In genomic region chr2:15677141-15677911, GRCh38 we compare ENCODE assay signal across 16 cellular contexts.
DNase-seq lines count a peak whose midpoint lies in the region; ATAC-seq and TF ChIP-seq lines count a peak whose summit lies in the region.
"Had no signal": no experiment of that assay in that cellular context is flagged by ENCODE, and none has a peak within 500 bp of the region (broad histone marks: within the 10 kb centered on the region; RNA-seq: fewer than 3 reads in every experiment).

No MANE protein-coding gene starts in this region.

- ATAC-seq in T-cell (replicated peaks in 1 of 4) (no peak), GM21423 (IDR thresholded peaks at IDR 0.05; ENCODE audit: unreplicated experiment) (no peak)
- ATAC-seq in CD4-positive, alpha-beta T cell (ENCODE audit: poor library complexity): no peak
- ATAC-seq: T-helper 17 cell had no signal

- H3K27ac ChIP-seq in CD4-positive, alpha-beta T cell (ENCODE audit: low read depth, low read length): no peak overlapping the region

- H3K4me3 ChIP-seq in adipocyte (ENCODE audit: low read length): peak overlapping the region; percentile 40
- H3K4me3 ChIP-seq: tibial nerve had no signal

- H3K4me3 Mint-ChIP-seq in progenitor cell of endocrine pancreas (ENCODE audit: low read depth) (no peak overlapping the region), T-cell (no peak overlapping the region)
- no peak overlapping the region for H3K4me3 Mint-ChIP-seq in CD4-positive, alpha-beta T cell
- H3K4me3 Mint-ChIP-seq: T-helper 17 cell had no signal

- intact Hi-C loops in CD4-positive, alpha-beta T cell (cut with DNase I, micrococcal nuclease): no loop called here

- peaks cover 20% of the 10 kb centered on the region for H3K4me1 Mint-ChIP-seq in progenitor cell of endocrine pancreas (ENCODE audit: low read depth)
- H3K4me1 Mint-ChIP-seq in T-cell: no peaks in the 10 kb centered on the region
- H3K4me1 Mint-ChIP-seq in CD4-positive, alpha-beta T cell (ENCODE audit: low read depth): no peaks in the 10 kb centered on the region
- H3K4me1 Mint-ChIP-seq: T-helper 17 cell had no signal

- H3K27ac Mint-ChIP-seq in progenitor cell of endocrine pancreas (peak overlapping the region; percentile 12), T-cell (no peak overlapping the region)
- H3K27ac Mint-ChIP-seq in CD4-positive, alpha-beta T cell: no peak overlapping the region
- H3K27ac Mint-ChIP-seq: T-helper 17 cell had no signal

- POLR2A ChIA-PET in T-cell (lab: Charles Lee): no interaction called here
- POLR2A ChIA-PET in CD4-positive, alpha-beta T cell (lab: Charles Lee): no interaction called here

- H3K9me3 Mint-ChIP-seq in progenitor cell of endocrine pancreas (ENCODE audit: low read depth) (no peaks in the 10 kb centered on the region), T-cell (peaks cover 3 to 4% (median 4%) of the 10 kb centered on the region in 3 donors)
- H3K9me3 Mint-ChIP-seq in CD4-positive, alpha-beta T cell: no peaks in the 10 kb centered on the region

- peak overlapping the region; percentile 41 for H3K9ac ChIP-seq in adipocyte (ENCODE audit: low read length)

- H3K27me3 Mint-ChIP-seq in progenitor cell of endocrine pancreas (peaks cover 19% of the 10 kb centered on the region), T-cell (peaks cover 13 to 15% of the 10 kb centered on the region in 2 donors)
- peaks cover 6% of the 10 kb centered on the region for H3K27me3 Mint-ChIP-seq in CD4-positive, alpha-beta T cell

- no peaks in the 10 kb centered on the region for H3K27me3 ChIP-seq in adipocyte (replicated peaks; ENCODE audit: control insufficient read depth, insufficient read depth, low read length)
- H3K27me3 ChIP-seq in CD4-positive, alpha-beta T cell (ENCODE audit: control insufficient read depth, insufficient read depth, low read length): peaks cover 6% of the 10 kb centered on the region
- H3K27me3 ChIP-seq: tibial nerve had no signal

- CTCF ChIA-PET in T-cell (lab: Charles Lee): interaction anchor here in 1 of 2 donors (0.5 kb wide), 1 partner anchor 1461 kb away, joined by 3 read pairs; no protein-coding TSS in a partner anchor
- CTCF ChIA-PET in CD4-positive, alpha-beta T cell (lab: Charles Lee): no interaction called here

- peak; percentile 60 for DNase-seq in HuH-7.5 (ENCODE audit: low spot score)
- DNase-seq in adipocyte (ENCODE audit: low read depth): no peak
- peak; percentile 33 for DNase-seq in kidney glomerular epithelial cell (lab: John Stamatoyannopoulos, UW)
- no peak for DNase-seq in progenitor cell of endocrine pancreas (ENCODE audit: low spot score, unreplicated experiment)
- no peak for DNase-seq in T-cell
- no peak for DNase-seq in KBM-7
- DNase-seq in CD4-positive, alpha-beta T cell: no peak
- DNase-seq: activated CD4-positive, CD25-positive, alpha-beta regulatory T cell treated with anti-CD3 and anti-CD28 coated beads, Interleukin-2, amount 50 U/mL, for 72 hours; DND-41; GOT3; MM.1S; NCI-H2029 treated with DMSO at 0.1 percent for 48 hours; small intestine; T-helper 17 cell had no signal

- H3K36me3 Mint-ChIP-seq in progenitor cell of endocrine pancreas (ENCODE audit: insufficient read depth) (no peaks in the 10 kb centered on the region), T-cell (no peaks in the 10 kb centered on the region)
- no peaks in the 10 kb centered on the region for H3K36me3 Mint-ChIP-seq in CD4-positive, alpha-beta T cell (ENCODE audit: low read depth)

- H3K9me3 ChIP-seq in adipocyte (ENCODE audit: control insufficient read depth, low read length): no peaks in the 10 kb centered on the region
- H3K9me3 ChIP-seq in CD4-positive, alpha-beta T cell (ENCODE audit: control insufficient read depth, low read length): no peaks in the 10 kb centered on the region
- H3K9me3 ChIP-seq: tibial nerve had no signal

- in situ Hi-C loops in KBM-7 (cut with MboI; ENCODE audit: low pct_unique_long_range_greater_than_20kb, low sequenced_read_pairs): no loop called here

- no peaks in the 10 kb centered on the region for H3K36me3 ChIP-seq in adipocyte (ENCODE audit: control insufficient read depth, insufficient read depth, low read length, severe bottlenecking)
- H3K36me3 ChIP-seq: tibial nerve had no signal

- H3K4me1 ChIP-seq in adipocyte (ENCODE audit: control insufficient read depth, insufficient read depth, low read length): peaks cover 9% of the 10 kb centered on the region

- no peak for TF ChIP-seq CTCF in progenitor cell of endocrine pancreas (IDR thresholded peaks at IDR 0.05; ENCODE audit: unreplicated experiment)
- TF ChIP-seq CTCF in CD4-positive, alpha-beta T cell (IDR thresholded peaks at IDR 0.05): no peak

Comparison
In these comparisons a context has a peak if more than half of its experiments do, and no peak if none do; other contexts are left out.
1. DNase-seq: peak in HuH-7.5 (single experiment) and kidney glomerular epithelial cell (single experiment); none in adipocyte (single experiment), progenitor cell of endocrine pancreas (single experiment), T-cell (0 of 34), KBM-7 (single experiment) and CD4-positive, alpha-beta T cell (0 of 10).